Comparison of ENCODE assay signal across 13 cellular contexts in genomic region chr12:25018146-25018545, GRCh38.
DNase-seq lines count a peak whose midpoint lies in the region; ATAC-seq and TF ChIP-seq lines count a peak whose summit lies in the region.
"Had no signal": no experiment of that assay in that cellular context is flagged by ENCODE, and none has a peak within 500 bp of the region (broad histone marks: within the 10 kb centered on the region; RNA-seq: fewer than 3 reads in every experiment).

No MANE protein-coding gene starts in this region.

- H3K27ac Mint-ChIP-seq in neural progenitor cell, result no peak overlapping the region
- H3K27ac Mint-ChIP-seq: CD4-positive, alpha-beta T cell had no signal

- peak overlapping the region; percentile 60 for H3K4me3 ChIP-seq in DOHH2 (ENCODE audit: low read length)
- no peak overlapping the region for H3K4me3 ChIP-seq in thyroid gland (replicated peaks in 1 of 3)
- no peak overlapping the region for H3K4me3 ChIP-seq in neural progenitor cell
- H3K4me3 ChIP-seq: GM23248 had no signal

- ATAC-seq in GM18868 (IDR thresholded peaks at IDR 0.05; ENCODE audit: unreplicated experiment) (peak; percentile 27), SK-N-SH treated with all-trans-retinoic acid at 6 μM for 48 hours (no peak)

- H3K36me3 ChIP-seq in DOHH2 (ENCODE audit: control insufficient read depth, low read length), result peaks cover 64% of the 10 kb centered on the region
- no peaks in the 10 kb centered on the region for H3K36me3 ChIP-seq in thyroid gland
- no peaks in the 10 kb centered on the region for H3K36me3 ChIP-seq in neural progenitor cell

- TF ChIP-seq CTCF in DOHH2 (IDR thresholded peaks at IDR 0.05; ENCODE audit: low read depth, low read length, poor library complexity, severe bottlenecking) (no peak), thyroid gland (IDR thresholded peaks at IDR 0.05) (no peak), neural progenitor cell (IDR thresholded peaks at IDR 0.05) (no peak)

- intact Hi-C loops in thyroid gland (cut with DNase I), result no loop called here

- no peak overlapping the region for H3K4me3 Mint-ChIP-seq in neural progenitor cell
- H3K4me3 Mint-ChIP-seq: CD4-positive, alpha-beta T cell had no signal

- H3K27ac ChIP-seq in DOHH2 (ENCODE audit: low read depth, low read length), result peak overlapping the region; percentile 99
- no peak overlapping the region for H3K27ac ChIP-seq in thyroid gland
- no peak overlapping the region for H3K27ac ChIP-seq in neural progenitor cell
- H3K27ac ChIP-seq: GM23248, HL-60 had no signal

- H3K79me2 ChIP-seq in DOHH2 (ENCODE audit: control insufficient read depth, low read length) (peaks cover 68% of the 10 kb centered on the region), neural progenitor cell (ENCODE audit: low read depth) (no peaks in the 10 kb centered on the region)

- no peak overlapping the region for H2AFZ ChIP-seq in neural progenitor cell (replicated peaks)
- H2AFZ ChIP-seq: GM23248 had no signal

- H3K36me3 Mint-ChIP-seq in neural progenitor cell, result no peaks in the 10 kb centered on the region

- peak; percentile 66 to 74 for DNase-seq in thyroid gland
- DNase-seq in neural progenitor cell (ENCODE audit: low spot score), result no peak
- no peak for DNase-seq in dedifferentiated amniotic fluid mesenchymal stem cell (ENCODE audit: extremely low spot score)
- no peak for DNase-seq in UCSD-AML1 (lab: John Stamatoyannopoulos, UW; ENCODE audit: unreplicated experiment)
- DNase-seq: Calu3; CD4-positive, alpha-beta T cell; DMS 273 treated with DMSO at 0.1 percent for 48 hours; GM23248 had no signal

- H3K27me3 ChIP-seq in DOHH2 (ENCODE audit: control insufficient read depth, low read length) (no peaks in the 10 kb centered on the region), thyroid gland (no peaks in the 10 kb centered on the region), neural progenitor cell (no peaks in the 10 kb centered on the region)

- no peak overlapping the region for H3K9ac ChIP-seq in neural progenitor cell
- H3K9ac ChIP-seq: GM23248 had no signal

- no peaks in the 10 kb centered on the region for H3K4me1 Mint-ChIP-seq in neural progenitor cell

- H3K9me3 ChIP-seq in DOHH2 (ENCODE audit: control insufficient read depth, insufficient read depth, low read length) (no peaks in the 10 kb centered on the region), thyroid gland (no peaks in the 10 kb centered on the region), neural progenitor cell (ENCODE audit: low read depth) (no peaks in the 10 kb centered on the region)

- H3F3A ChIP-seq in DOHH2 (ENCODE audit: control insufficient read depth, insufficient read depth) (peaks cover 50% of the 10 kb centered on the region), neural progenitor cell (ENCODE audit: low read depth) (no peaks in the 10 kb centered on the region)

- H3K4me2 ChIP-seq in DOHH2 (ENCODE audit: low read length) (peak overlapping the region; percentile 72), neural progenitor cell (no peak overlapping the region)

- WGBS in thyroid gland, 2 donors, result 40 to 50% methylated on average over 3 of the region's 3 CpGs

- H3K4me1 ChIP-seq in DOHH2 (ENCODE audit: control insufficient read depth, low read length) (peaks cover 92% of the 10 kb centered on the region), thyroid gland (peaks cover 0 to 5% of the 10 kb centered on the region in 2 donors), neural progenitor cell (no peaks in the 10 kb centered on the region)

- H4K20me1 ChIP-seq in DOHH2 (ENCODE audit: control insufficient read depth, insufficient read depth, low read depth, low read length), result no peaks in the 10 kb centered on the region
- no peaks in the 10 kb centered on the region for H4K20me1 ChIP-seq in neural progenitor cell (ENCODE audit: low read depth)

- no peaks in the 10 kb centered on the region for H3K27me3 Mint-ChIP-seq in neural progenitor cell (ENCODE audit: insufficient read depth, low read depth)
- H3K27me3 Mint-ChIP-seq: CD4-positive, alpha-beta T cell had no signal

- H3K9me2 ChIP-seq in DOHH2 (replicated peaks; ENCODE audit: control insufficient read depth, low read length), result no peaks in the 10 kb centered on the region

- TF ChIP-seq POLR2A in Raji (IDR thresholded peaks at IDR 0.05; ENCODE audit: insufficient read depth, low read depth, low read length), result 0 out of 2 replicates have a peak, but pooled peaks have one; percentile 21
- TF ChIP-seq POLR2A in thyroid gland (IDR thresholded peaks at IDR 0.05), result no peak

- H3K9me3 Mint-ChIP-seq in neural progenitor cell, result peaks cover 2% of the 10 kb centered on the region
- H3K9me3 Mint-ChIP-seq: CD4-positive, alpha-beta T cell had no signal

TF ChIP-seq in SK-N-SH treated with all-trans-retinoic acid at 6 μM for 48 hours, 23 proteins besides CTCF, POLR2A, EP300 and RAD21 (continues in another document):
- no peak for TF ChIP-seq CSRNP3 (CRISPR knock-in tag; IDR thresholded peaks at IDR 0.05)
- no peak for TF ChIP-seq GLIS3 (CRISPR knock-in tag; IDR thresholded peaks at IDR 0.05)
- TF ChIP-seq TOX (CRISPR knock-in tag; IDR thresholded peaks at IDR 0.05; ENCODE audit: borderline replicate concordance), result no peak
- TF ChIP-seq ZFP3 (CRISPR knock-in tag; IDR thresholded peaks at IDR 0.05), result no peak
- TF ChIP-seq ZNF8 (CRISPR knock-in tag; IDR thresholded peaks at IDR 0.05), result no peak
- TF ChIP-seq PPARA (CRISPR knock-in tag; IDR thresholded peaks at IDR 0.05; ENCODE audit: borderline replicate concordance), result no peak
- no peak for TF ChIP-seq BACH2 (CRISPR knock-in tag; IDR thresholded peaks at IDR 0.05; ENCODE audit: borderline replicate concordance)
- no peak for TF ChIP-seq POU6F1 (CRISPR knock-in tag; IDR thresholded peaks at IDR 0.05; ENCODE audit: borderline replicate concordance, low read depth)
- no peak for TF ChIP-seq RARB (CRISPR knock-in tag; IDR thresholded peaks at IDR 0.05)
- TF ChIP-seq ZFP30 (CRISPR knock-in tag; IDR thresholded peaks at IDR 0.05), result no peak
- TF ChIP-seq ZNF70 (CRISPR knock-in tag; IDR thresholded peaks at IDR 0.05), result no peak
- TF ChIP-seq OSR1 (CRISPR knock-in tag; IDR thresholded peaks at IDR 0.05), result no peak
- no peak for TF ChIP-seq ZNF565 (CRISPR knock-in tag; conservative IDR thresholded peaks at IDR 0.05; ENCODE audit: low read depth)
- no peak for TF ChIP-seq CREB5 (CRISPR knock-in tag; IDR thresholded peaks at IDR 0.05; ENCODE audit: low read depth)
- no peak for TF ChIP-seq TCF4 (CRISPR knock-in tag; IDR thresholded peaks at IDR 0.05; ENCODE audit: borderline replicate concordance)
- TF ChIP-seq ZC3H10 (CRISPR knock-in tag; IDR thresholded peaks at IDR 0.05), result no peak

Comparison
In these comparisons a context has a peak if more than half of its experiments do, and no peak if none do; other contexts are left out.
1. DNase-seq: peak in thyroid gland (2 of 2); none in neural progenitor cell (single experiment), dedifferentiated amniotic fluid mesenchymal stem cell (single experiment) and UCSD-AML1 (single experiment).